ENCODE assay signal across 1 cellular context in the genomic region with DNA sequence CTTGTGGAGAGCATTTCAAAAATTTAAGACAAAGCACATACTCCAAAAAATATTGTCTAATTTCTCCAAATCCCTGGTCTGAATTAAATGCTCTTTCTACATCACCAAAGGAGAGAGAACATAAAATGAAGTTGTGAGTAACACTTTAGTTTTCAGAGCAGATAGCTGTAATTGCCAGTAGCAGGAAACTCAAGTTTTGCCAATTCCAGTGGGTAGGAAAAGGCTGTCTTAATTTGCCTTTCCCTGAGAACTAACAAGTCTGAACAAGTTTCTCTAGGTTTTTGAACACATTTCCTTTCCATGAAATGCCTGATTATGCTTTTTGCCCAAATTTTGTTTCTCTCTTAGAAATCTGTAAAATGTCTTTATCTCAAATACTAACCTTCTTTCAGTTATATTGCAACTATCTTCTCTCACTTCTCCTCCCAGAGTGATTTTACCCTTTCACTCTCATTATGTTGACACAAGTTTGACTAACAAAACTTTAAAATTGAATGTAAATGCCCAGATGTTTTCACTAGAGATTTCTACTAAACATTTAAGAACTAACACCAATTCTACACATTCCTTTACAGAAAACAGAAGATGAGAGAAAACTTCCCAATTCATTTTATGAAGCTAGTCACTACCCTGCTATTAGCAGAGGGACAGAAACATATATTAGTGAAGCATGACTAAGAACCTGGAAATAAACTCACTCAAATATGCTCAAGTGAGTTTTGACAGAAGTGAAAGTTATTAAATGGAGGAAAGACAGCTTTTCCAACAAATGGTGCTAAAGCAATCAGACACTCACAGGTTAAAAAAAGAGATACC.
TF ChIP-seq lines count a peak whose summit lies in the region.

No MANE protein-coding gene starts in this region.

TF ChIP-seq in WTC11, 78 proteins besides CTCF, POLR2A, EP300 and RAD21 (continued from another document):
- TF ChIP-seq FOXP4 (CRISPR knock-in tag; IDR thresholded peaks at IDR 0.05) (no peak), PRRX2 (CRISPR knock-in tag; IDR thresholded peaks at IDR 0.05) (no peak), SOX15 (CRISPR knock-in tag; IDR thresholded peaks at IDR 0.05) (no peak), KAT7 (CRISPR knock-in tag; IDR thresholded peaks at IDR 0.05; ENCODE audit: borderline replicate concordance) (no peak), GABPB1 (CRISPR knock-in tag; IDR thresholded peaks at IDR 0.05) (no peak), RELA (CRISPR knock-in tag; IDR thresholded peaks at IDR 0.05; ENCODE audit: borderline replicate concordance) (no peak), IRF2 (CRISPR knock-in tag; IDR thresholded peaks at IDR 0.05; ENCODE audit: borderline replicate concordance, low read depth) (no peak), ZNF425 (CRISPR knock-in tag; conservative IDR thresholded peaks at IDR 0.05) (no peak), CREM (CRISPR knock-in tag; IDR thresholded peaks at IDR 0.05) (no peak), ZNF512 (CRISPR knock-in tag; IDR thresholded peaks at IDR 0.05; ENCODE audit: borderline replicate concordance) (no peak)
- TF ChIP-seq, protein P1, sequence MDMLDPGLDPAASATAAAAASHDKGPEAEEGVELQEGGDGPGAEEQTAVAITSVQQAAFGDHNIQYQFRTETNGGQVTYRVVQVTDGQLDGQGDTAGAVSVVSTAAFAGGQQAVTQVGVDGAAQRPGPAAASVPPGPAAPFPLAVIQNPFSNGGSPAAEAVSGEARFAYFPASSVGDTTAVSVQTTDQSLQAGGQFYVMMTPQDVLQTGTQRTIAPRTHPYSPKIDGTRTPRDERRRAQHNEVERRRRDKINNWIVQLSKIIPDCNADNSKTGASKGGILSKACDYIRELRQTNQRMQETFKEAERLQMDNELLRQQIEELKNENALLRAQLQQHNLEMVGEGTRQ (CRISPR knock-in tag; IDR thresholded peaks at IDR 0.05) = no peak
- TF ChIP-seq, protein P2, sequence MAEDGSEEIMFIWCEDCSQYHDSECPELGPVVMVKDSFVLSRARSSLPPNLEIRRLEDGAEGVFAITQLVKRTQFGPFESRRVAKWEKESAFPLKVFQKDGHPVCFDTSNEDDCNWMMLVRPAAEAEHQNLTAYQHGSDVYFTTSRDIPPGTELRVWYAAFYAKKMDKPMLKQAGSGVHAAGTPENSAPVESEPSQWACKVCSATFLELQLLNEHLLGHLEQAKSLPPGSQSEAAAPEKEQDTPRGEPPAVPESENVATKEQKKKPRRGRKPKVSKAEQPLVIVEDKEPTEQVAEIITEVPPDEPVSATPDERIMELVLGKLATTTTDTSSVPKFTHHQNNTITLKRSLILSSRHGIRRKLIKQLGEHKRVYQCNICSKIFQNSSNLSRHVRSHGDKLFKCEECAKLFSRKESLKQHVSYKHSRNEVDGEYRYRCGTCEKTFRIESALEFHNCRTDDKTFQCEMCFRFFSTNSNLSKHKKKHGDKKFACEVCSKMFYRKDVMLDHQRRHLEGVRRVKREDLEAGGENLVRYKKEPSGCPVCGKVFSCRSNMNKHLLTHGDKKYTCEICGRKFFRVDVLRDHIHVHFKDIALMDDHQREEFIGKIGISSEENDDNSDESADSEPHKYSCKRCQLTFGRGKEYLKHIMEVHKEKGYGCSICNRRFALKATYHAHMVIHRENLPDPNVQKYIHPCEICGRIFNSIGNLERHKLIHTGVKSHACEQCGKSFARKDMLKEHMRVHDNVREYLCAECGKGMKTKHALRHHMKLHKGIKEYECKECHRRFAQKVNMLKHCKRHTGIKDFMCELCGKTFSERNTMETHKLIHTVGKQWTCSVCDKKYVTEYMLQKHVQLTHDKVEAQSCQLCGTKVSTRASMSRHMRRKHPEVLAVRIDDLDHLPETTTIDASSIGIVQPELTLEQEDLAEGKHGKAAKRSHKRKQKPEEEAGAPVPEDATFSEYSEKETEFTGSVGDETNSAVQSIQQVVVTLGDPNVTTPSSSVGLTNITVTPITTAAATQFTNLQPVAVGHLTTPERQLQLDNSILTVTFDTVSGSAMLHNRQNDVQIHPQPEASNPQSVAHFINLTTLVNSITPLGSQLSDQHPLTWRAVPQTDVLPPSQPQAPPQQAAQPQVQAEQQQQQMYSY (CRISPR knock-in tag; IDR thresholded peaks at IDR 0.05) = no peak
